Comparison of ENCODE assay signal across 18 cellular contexts in the genomic region with DNA sequence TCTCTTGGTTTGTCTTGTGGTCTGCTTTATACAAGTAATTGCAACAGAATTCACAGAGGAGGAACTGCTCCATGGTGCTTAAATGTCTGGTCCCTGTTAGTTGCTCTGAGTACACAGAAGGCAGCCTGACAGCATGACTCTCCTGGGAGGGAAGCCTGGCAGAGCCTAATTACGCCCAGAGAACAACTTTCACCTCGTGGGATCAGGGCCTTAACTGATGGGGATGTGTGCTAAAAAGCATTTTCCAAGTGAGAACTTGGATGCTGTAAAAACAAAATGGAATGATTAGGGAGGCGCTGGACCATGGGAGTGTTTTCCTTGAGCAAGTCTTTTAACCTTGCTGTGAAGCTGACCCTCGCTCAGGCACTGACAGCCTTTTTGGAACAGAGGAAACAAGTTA.
"Had no signal": no experiment of that assay in that cellular context is flagged by ENCODE, and none has a peak within 500 bp of the region (broad histone marks: within the 10 kb centered on the region; RNA-seq: fewer than 3 reads in every experiment).

No MANE protein-coding gene starts in this region.

- H3K4me3 Mint-ChIP-seq: activated CD4-positive, alpha-beta memory T cell treated with anti-CD3 and anti-CD28 coated beads for 36 hours; activated naive CD4-positive, alpha-beta T cell treated with anti-CD3 and anti-CD28 coated beads for 36 hours; activated naive CD8-positive, alpha-beta T cell treated with anti-CD3 and anti-CD28 coated beads, Interleukin-2, amount 10 ng/mL, durations not matched to agents 7 days and 5 days; activated T-cell treated with anti-CD3 and anti-CD28 coated beads, Interleukin-2, amount 50 U/mL, for 72 hours; naive thymus-derived CD4-positive, alpha-beta T cell; neural progenitor cell; T-helper 17 cell had no signal

- H3K36me3 Mint-ChIP-seq: activated CD4-positive, alpha-beta memory T cell treated with anti-CD3 and anti-CD28 coated beads for 36 hours; activated naive CD8-positive, alpha-beta T cell treated with anti-CD3 and anti-CD28 coated beads, Interleukin-2, amount 10 ng/mL, durations not matched to agents 7 days and 5 days; neural progenitor cell had no signal

- DNase-seq: activated CD4-positive, alpha-beta memory T cell treated with anti-CD3 and anti-CD28 coated beads for 36 hours; activated CD4-positive, alpha-beta T cell treated with anti-CD3 and anti-CD28 coated beads for 48 hours; activated effector memory CD4-positive, alpha-beta T cell treated with Interleukin-2 at 50 U/mL for 16 hours; activated naive CD4-positive, alpha-beta T cell treated with anti-CD3 and anti-CD28 coated beads for 36 hours; activated naive CD8-positive, alpha-beta T cell treated with anti-CD3 and anti-CD28 coated beads, Interleukin-2, amount 10 ng/mL, durations not matched to agents 7 days and 5 days; activated T-cell treated with anti-CD3 and anti-CD28 coated beads, Interleukin-2, amount 50 U/mL, for 72 hours; amniotic stem cell; erythroblast; foreskin fibroblast; left lung; naive thymus-derived CD4-positive, alpha-beta T cell; stimulated activated CD4-positive, alpha-beta T cell treated with anti-CD3 and anti-CD28 coated beads, Interleukin-12 subunit alpha, Interleukin-12 subunit beta, amount 100 ng/mL, for 4 hours; stimulated activated CD4-positive, alpha-beta T cell treated with anti-CD3 and anti-CD28 coated beads, Interleukin-4, amount 100 ng/mL, for 4 hours; stimulated activated naive CD8-positive, alpha-beta T cell treated with anti-CD3 and anti-CD28 coated beads, Interleukin-15, Interleukin-2, amounts not matched to agents 100 U/mL and 50 U/mL, for 24 hours; substantia nigra; T-helper 17 cell; thyroid gland had no signal

- H3K27ac Mint-ChIP-seq: activated CD4-positive, alpha-beta memory T cell treated with anti-CD3 and anti-CD28 coated beads for 36 hours; activated naive CD4-positive, alpha-beta T cell treated with anti-CD3 and anti-CD28 coated beads for 36 hours; activated naive CD8-positive, alpha-beta T cell treated with anti-CD3 and anti-CD28 coated beads, Interleukin-2, amount 10 ng/mL, durations not matched to agents 7 days and 5 days; activated T-cell treated with anti-CD3 and anti-CD28 coated beads, Interleukin-2, amount 50 U/mL, for 72 hours; naive thymus-derived CD4-positive, alpha-beta T cell; neural progenitor cell; T-helper 17 cell had no signal

- H3K4me1 Mint-ChIP-seq: activated naive CD8-positive, alpha-beta T cell treated with anti-CD3 and anti-CD28 coated beads, Interleukin-2, amount 10 ng/mL, durations not matched to agents 7 days and 5 days; T-helper 17 cell had no signal

- ATAC-seq: activated T-cell treated with anti-CD3 and anti-CD28 coated beads, Interleukin-2, amount 50 U/mL, for 72 hours; left lung; naive thymus-derived CD4-positive, alpha-beta T cell; stimulated activated naive CD8-positive, alpha-beta T cell treated with anti-CD3 and anti-CD28 coated beads, Interleukin-15, Interleukin-2, amounts not matched to agents 100 U/mL and 50 U/mL, for 24 hours; T-helper 17 cell had no signal

- H3K9me3 Mint-ChIP-seq: activated naive CD8-positive, alpha-beta T cell treated with anti-CD3 and anti-CD28 coated beads, Interleukin-2, amount 10 ng/mL, durations not matched to agents 7 days and 5 days had no signal

- H3K27me3 Mint-ChIP-seq: activated CD4-positive, alpha-beta memory T cell treated with anti-CD3 and anti-CD28 coated beads for 36 hours; activated naive CD8-positive, alpha-beta T cell treated with anti-CD3 and anti-CD28 coated beads, Interleukin-2, amount 10 ng/mL, durations not matched to agents 7 days and 5 days; T-helper 17 cell had no signal
